8 cellular contexts compared by ENCODE assay signal in the genomic region with DNA sequence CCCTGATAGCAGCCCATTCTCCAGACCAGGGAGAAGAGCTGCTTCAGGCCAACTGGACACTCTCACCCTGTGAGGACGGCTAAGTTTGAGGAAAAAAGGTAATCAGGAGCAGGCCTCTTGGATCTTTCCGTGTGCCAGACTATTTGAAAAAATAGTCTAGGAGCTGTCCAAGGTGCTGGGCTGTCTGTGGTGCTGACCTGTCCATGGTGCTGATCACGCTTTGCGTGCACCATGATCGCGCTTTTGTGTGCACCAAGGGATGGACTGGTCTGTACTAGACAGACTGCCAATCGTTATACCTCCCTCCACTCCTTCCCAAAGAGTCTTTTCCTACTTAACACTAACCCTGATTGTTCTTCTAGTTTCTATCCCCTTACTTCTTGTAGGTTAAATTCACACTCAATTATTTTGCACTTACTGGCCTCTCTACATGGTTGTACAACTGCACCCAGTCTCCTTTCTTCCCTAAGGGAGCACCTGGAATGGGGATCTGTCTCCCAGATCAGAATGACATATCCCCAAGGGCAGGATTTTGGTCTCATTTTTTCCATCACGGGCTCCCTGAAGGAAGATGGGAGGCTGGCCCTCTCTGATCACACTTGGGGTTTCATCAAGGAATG.
DNase-seq lines count a peak whose midpoint lies in the region; ATAC-seq and TF ChIP-seq lines count a peak whose summit lies in the region.

No MANE protein-coding gene starts in this region.

- peaks cover 16% of the 10 kb centered on the region for H4K20me1 ChIP-seq in neural progenitor cell (ENCODE audit: low read depth)

- H3K79me2 ChIP-seq in neural progenitor cell (ENCODE audit: low read depth), result no peaks in the 10 kb centered on the region

- H3K4me1 Mint-ChIP-seq in neural progenitor cell, result peaks cover under 1% of the 10 kb centered on the region

- H3F3A ChIP-seq in neural progenitor cell (ENCODE audit: low read depth), result no peaks in the 10 kb centered on the region

- no peak overlapping the region for H3K4me3 Mint-ChIP-seq in neural progenitor cell

- TF ChIP-seq CTCF in neural progenitor cell (IDR thresholded peaks at IDR 0.05), result no peak

- H3K9me3 Mint-ChIP-seq in neural progenitor cell, result peaks cover 3% of the 10 kb centered on the region

- DNase-seq in H4 (ENCODE audit: low spot score) (peak; percentile 19), NOMO-1 treated with DMSO at 0.1 percent for 48 hours (lab: John Stamatoyannopoulos, UW; ENCODE audit: unreplicated experiment) (peak; percentile 23), dermis microvascular lymphatic vessel endothelial cell (ENCODE audit: low read depth in 2 of 2) (peak; percentile 34 to 56), neural progenitor cell (ENCODE audit: low spot score) (peak; percentile 91), SW 1271 (lab: John Stamatoyannopoulos, UW) (no peak), NCI-H345 (lab: John Stamatoyannopoulos, UW) (no peak)
- DNase-seq in activated effector memory CD4-positive, alpha-beta T cell treated with anti-CD3 and anti-CD28 coated beads, Interleukin-2, amount 50 U/mL, for 16 hours, result no peak

- no peaks in the 10 kb centered on the region for H3K4me1 ChIP-seq in neural progenitor cell

- H3K36me3 Mint-ChIP-seq in neural progenitor cell, result no peaks in the 10 kb centered on the region

- H2AFZ ChIP-seq in neural progenitor cell (replicated peaks), result no peak overlapping the region

- peaks cover 10% of the 10 kb centered on the region for H3K27me3 Mint-ChIP-seq in neural progenitor cell (ENCODE audit: insufficient read depth, low read depth)

- H3K9ac ChIP-seq in neural progenitor cell, result no peak overlapping the region

- no peak overlapping the region for H3K4me2 ChIP-seq in neural progenitor cell

- no peak for ATAC-seq in HG02970 (IDR thresholded peaks at IDR 0.05; ENCODE audit: low FRiP score, unreplicated experiment)

- no peaks in the 10 kb centered on the region for H3K36me3 ChIP-seq in neural progenitor cell

- no peaks in the 10 kb centered on the region for H3K9me3 ChIP-seq in neural progenitor cell (ENCODE audit: low read depth)

- H3K27ac Mint-ChIP-seq in neural progenitor cell, result no peak overlapping the region

- no peak overlapping the region for H3K27ac ChIP-seq in neural progenitor cell

- no peak overlapping the region for H3K4me3 ChIP-seq in neural progenitor cell

- H3K27me3 ChIP-seq in neural progenitor cell, result peaks cover 21% of the 10 kb centered on the region

Comparison
In these comparisons a context has a peak if more than half of its experiments do, and no peak if none do; other contexts are left out.
1. DNase-seq: peak in H4 (single experiment), NOMO-1 treated with DMSO at 0.1 percent for 48 hours (single experiment), dermis microvascular lymphatic vessel endothelial cell (2 of 2) and neural progenitor cell (single experiment); none in activated effector memory CD4-positive, alpha-beta T cell treated with anti-CD3 and anti-CD28 coated beads, Interleukin-2, amount 50 U/mL, for 16 hours (single experiment), SW 1271 (0 of 2) and NCI-H345 (single experiment).